19 cellular contexts compared by ENCODE assay signal in genomic region chr9:115340314-115340713, GRCh38.
DNase-seq lines count a peak whose midpoint lies in the region; ATAC-seq lines count a peak whose summit lies in the region.
"Had no signal": no experiment of that assay in that cellular context is flagged by ENCODE, and none has a peak within 500 bp of the region (broad histone marks: within the 10 kb centered on the region; RNA-seq: fewer than 3 reads in every experiment).

No MANE protein-coding gene starts in this region.

- DNase-seq in NCI-H82 (lab: John Stamatoyannopoulos, UW): peak; percentile 2
- no peak for DNase-seq in NCI-H82 treated with DMSO at 0.1 percent for 48 hours (lab: John Stamatoyannopoulos, UW; ENCODE audit: unreplicated experiment)
- peak; percentile 63 for DNase-seq in islet precursor cell
- peak; percentile 75 for DNase-seq in posterior vena cava (ENCODE audit: low spot score)
- no peak for DNase-seq in AG08395 (ENCODE audit: low spot score)
- DNase-seq in HT-29 (ENCODE audit: low spot score): no peak
- DNase-seq in activated naive CD8-positive, alpha-beta T cell treated with anti-CD3 and anti-CD28 coated beads, Interleukin-2, amount 50 U/mL, for 24 hours: no peak
- no peak for DNase-seq in Karpas-422
- DNase-seq: CD8-positive, alpha-beta T cell; COR-L47; DMS 273 treated with DMSO at 0.1 percent for 48 hours; DMS53; DND-41; EL had no signal

- H3K79me2 ChIP-seq in Karpas-422 (ENCODE audit: low read length): no peaks in the 10 kb centered on the region

- no peaks in the 10 kb centered on the region for H3K4me1 Mint-ChIP-seq in activated naive CD8-positive, alpha-beta T cell treated with anti-CD3 and anti-CD28 coated beads, Interleukin-2, amount 50 U/mL, for 24 hours
- H3K4me1 Mint-ChIP-seq: B cell had no signal

- no peaks in the 10 kb centered on the region for H3K4me1 ChIP-seq in Karpas-422 (ENCODE audit: low read length)
- H3K4me1 ChIP-seq: BLaER1 treated with 17β-estradiol and CSF1 and Interleukin-3, amounts not matched to agents 10 nM and 100 nM; HAP-1 had no signal

- no peaks in the 10 kb centered on the region for H3K27me3 ChIP-seq in Karpas-422 (ENCODE audit: low read length)
- H3K27me3 ChIP-seq: BLaER1 treated with 17β-estradiol and CSF1 and Interleukin-3, amounts not matched to agents 10 nM and 100 nM had no signal

- H3K9me3 Mint-ChIP-seq in activated naive CD8-positive, alpha-beta T cell treated with anti-CD3 and anti-CD28 coated beads, Interleukin-2, amount 50 U/mL, for 24 hours: no peaks in the 10 kb centered on the region
- H3K9me3 Mint-ChIP-seq: CD8-positive, alpha-beta T cell had no signal

- no peak overlapping the region for H3K4me3 Mint-ChIP-seq in activated naive CD8-positive, alpha-beta T cell treated with anti-CD3 and anti-CD28 coated beads, Interleukin-2, amount 50 U/mL, for 24 hours
- H3K4me3 Mint-ChIP-seq: B cell; CD8-positive, alpha-beta T cell had no signal

- no peak overlapping the region for H3K27ac ChIP-seq in Karpas-422 (ENCODE audit: low read length)
- H3K27ac ChIP-seq: 22Rv1; A549; BLaER1 treated with 17β-estradiol and CSF1 and Interleukin-3, amounts not matched to agents 10 nM and 100 nM had no signal

- no peak for ATAC-seq in activated naive CD8-positive, alpha-beta T cell treated with anti-CD3 and anti-CD28 coated beads, Interleukin-2, amount 50 U/mL, for 24 hours
- ATAC-seq: A549; CD8-positive, alpha-beta T cell had no signal

- intact Hi-C loops in posterior vena cava (cut with DNase I): no loop called here

- H3K36me3 ChIP-seq in Karpas-422 (ENCODE audit: insufficient read depth, low read length): no peaks in the 10 kb centered on the region
- H3K36me3 ChIP-seq: BLaER1 treated with 17β-estradiol and CSF1 and Interleukin-3, amounts not matched to agents 10 nM and 100 nM; HAP-1 had no signal

- H3K9ac ChIP-seq in Karpas-422 (ENCODE audit: low read length): no peak overlapping the region
- H3K9ac ChIP-seq: BLaER1 treated with 17β-estradiol and CSF1 and Interleukin-3, amounts not matched to agents 10 nM and 100 nM had no signal

- H3K27me3 Mint-ChIP-seq in activated naive CD8-positive, alpha-beta T cell treated with anti-CD3 and anti-CD28 coated beads, Interleukin-2, amount 50 U/mL, for 24 hours: peaks cover 17% of the 10 kb centered on the region

- no peaks in the 10 kb centered on the region for H3K9me3 ChIP-seq in Karpas-422 (ENCODE audit: low read length)
- H3K9me3 ChIP-seq: HAP-1 had no signal

- H3K36me3 Mint-ChIP-seq in activated naive CD8-positive, alpha-beta T cell treated with anti-CD3 and anti-CD28 coated beads, Interleukin-2, amount 50 U/mL, for 24 hours (ENCODE audit: low read depth): no peaks in the 10 kb centered on the region
- H3K36me3 Mint-ChIP-seq: CD8-positive, alpha-beta T cell had no signal

- H2AFZ ChIP-seq in Karpas-422 (ENCODE audit: low read length): no peak overlapping the region

- H3K4me2 ChIP-seq in Karpas-422 (ENCODE audit: low read depth, low read length, poor library complexity, severe bottlenecking): no peak overlapping the region
- H3K4me2 ChIP-seq: A549; BLaER1 treated with 17β-estradiol and CSF1 and Interleukin-3, amounts not matched to agents 10 nM and 100 nM had no signal

- H4K20me1 ChIP-seq in Karpas-422 (ENCODE audit: insufficient read depth, low read depth, low read length): no peaks in the 10 kb centered on the region
- H4K20me1 ChIP-seq: BLaER1 treated with 17β-estradiol and CSF1 and Interleukin-3, amounts not matched to agents 10 nM and 100 nM had no signal

- no peaks in the 10 kb centered on the region for H3K9me2 ChIP-seq in Karpas-422 (replicated peaks; ENCODE audit: insufficient read depth, low read length)

- no peak overlapping the region for H3K4me3 ChIP-seq in Karpas-422 (ENCODE audit: low read length)
- H3K4me3 ChIP-seq: A549; BLaER1 treated with 17β-estradiol and CSF1 and Interleukin-3, amounts not matched to agents 10 nM and 100 nM; HAP-1 had no signal

- no peak overlapping the region for H3K27ac Mint-ChIP-seq in activated naive CD8-positive, alpha-beta T cell treated with anti-CD3 and anti-CD28 coated beads, Interleukin-2, amount 50 U/mL, for 24 hours
- H3K27ac Mint-ChIP-seq: B cell; CD8-positive, alpha-beta T cell had no signal

Comparison
In these comparisons a context has a peak if more than half of its experiments do, and no peak if none do; other contexts are left out.
1. DNase-seq: peak in NCI-H82 (single experiment), islet precursor cell (single experiment) and posterior vena cava (single experiment); none in NCI-H82 treated with DMSO at 0.1 percent for 48 hours (single experiment), AG08395 (single experiment), HT-29 (single experiment), activated naive CD8-positive, alpha-beta T cell treated with anti-CD3 and anti-CD28 coated beads, Interleukin-2, amount 50 U/mL, for 24 hours (single experiment) and Karpas-422 (single experiment).